In genomic region chr1:100222428-100222827, GRCh38 we compare ENCODE assay signal across 7 cellular contexts.
"Had no signal": no experiment of that assay in that cellular context is flagged by ENCODE, and none has a peak within 500 bp of the region (broad histone marks: within the 10 kb centered on the region; RNA-seq: fewer than 3 reads in every experiment).

No MANE protein-coding gene starts in this region.

- ATAC-seq: GM12878 had no signal

- DNase-seq: GDM1, GF-D8 had no signal

- H3K4me3 ChIP-seq: GM12878 had no signal

- FAIRE-seq: GM12878, GM12891, GM12892, GM18507, GM19239 had no signal
